8 cellular contexts compared by ENCODE assay signal in the genomic region with DNA sequence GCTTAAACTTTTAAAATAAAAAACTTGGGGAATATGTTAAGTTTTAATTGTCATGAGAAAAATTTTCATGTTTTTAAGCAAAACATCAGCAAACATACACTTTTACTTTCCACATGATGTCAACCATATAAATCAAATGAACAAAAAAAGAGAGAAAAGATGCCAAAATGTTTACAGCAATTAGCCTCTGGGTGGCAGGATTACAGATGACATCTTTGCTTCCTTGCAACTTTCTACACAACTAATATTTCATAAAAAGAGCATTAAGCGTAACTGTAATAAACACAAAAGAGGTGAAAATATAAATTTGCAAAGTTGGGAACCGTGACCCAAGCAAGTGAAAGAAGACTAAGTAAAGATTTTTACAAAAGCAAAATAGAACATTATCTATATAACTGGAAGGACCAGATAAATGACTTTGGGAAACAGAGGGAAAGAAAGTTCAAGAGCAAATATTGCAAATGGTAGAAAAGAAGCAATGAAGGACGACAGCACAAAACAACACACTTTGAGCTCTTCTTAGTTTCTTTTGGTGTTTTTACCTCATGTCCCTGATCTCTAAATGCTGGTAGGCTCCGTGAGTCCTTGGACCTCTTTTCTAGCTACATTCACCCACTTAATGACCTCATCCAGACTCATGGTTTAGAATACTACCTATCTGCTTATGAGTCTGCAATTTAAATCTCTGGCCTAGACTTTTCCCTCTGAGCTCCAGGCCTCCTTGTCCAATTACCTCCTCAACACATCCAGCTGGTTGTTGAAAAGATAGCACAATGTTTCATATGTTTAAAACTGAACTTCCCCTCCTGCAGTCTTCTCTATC. TPM values are rescaled to one million over a fixed set of nuclear protein-coding genes. Genes with fewer than 3 reads are reported as not detected.
DNase-seq lines count a peak whose midpoint lies in the region; ATAC-seq, FAIRE-seq and TF ChIP-seq lines count a peak whose summit lies in the region.

No MANE protein-coding gene starts in this region.

- no peaks in the 10 kb centered on the region for H3K27me3 ChIP-seq in SU-DHL-6 (ENCODE audit: low read length)

- H2AFZ ChIP-seq in SU-DHL-6 (ENCODE audit: low read depth, low read length, severe bottlenecking) = no peak overlapping the region

- H4K20me1 ChIP-seq in SU-DHL-6 (ENCODE audit: low read depth, low read length) = no peaks in the 10 kb centered on the region

- ATAC-seq in A549 (no peak), HG03565 (IDR thresholded peaks at IDR 0.05; ENCODE audit: unreplicated experiment) (no peak), GM18907 (IDR thresholded peaks at IDR 0.05; ENCODE audit: unreplicated experiment) (no peak)

- peak in 1 of 2 experiments; percentile 25; a peak in 3 of 5 replicates for TF ChIP-seq RAD21 in A549 (conservative IDR thresholded peaks at IDR 0.05 in 1 of 2, IDR thresholded peaks at IDR 0.05 in 1 of 2)

- POLR2A ChIA-PET in A549 (lab: Yijun Ruan, JAX) = no interaction called here

- H3K4me3 ChIP-seq in A549 (no peak overlapping the region), GM12864 (ENCODE audit: low read depth, low read length) (no peak overlapping the region), SU-DHL-6 (ENCODE audit: insufficient read depth, low read length, poor library complexity, severe bottlenecking) (no peak overlapping the region)

- peaks cover 6% of the 10 kb centered on the region; the same call in 1 of the 2 replicates for H3F3A ChIP-seq in SU-DHL-6 (ENCODE audit: insufficient read depth)

- 79% methylated on average over 4 of the region's 4 CpGs for WGBS in A549 (ENCODE audit: missing lambda C conversion rate)

- H3K4me2 ChIP-seq in A549 = no peak overlapping the region
- no peak overlapping the region for H3K4me2 ChIP-seq in SU-DHL-6 (ENCODE audit: low read depth, low read length, poor library complexity, severe bottlenecking)

- DNase-seq in A549 (ENCODE audit: low read depth in 1 of 2, low spot score in 1 of 2) (peak in 1 of 2 experiments; percentile 14), GM12864 (ENCODE audit: low read depth) (no peak), inferior parietal cortex (ENCODE audit: extremely low spot score) (peak; percentile 59), HuH-7 (ENCODE audit: low spot score) (no peak), middle frontal gyrus (ENCODE audit: extremely low spot score, low spot score) (no peak)

- no peaks in the 10 kb centered on the region for H3K4me1 ChIP-seq in A549

- no peak for TF ChIP-seq EP300 in A549 (IDR thresholded peaks at IDR 0.05)

- TF ChIP-seq POLR2A in A549 (IDR thresholded peaks at IDR 0.05; ENCODE audit: low read length) = no peak

- H3K9me2 ChIP-seq in SU-DHL-6 (replicated peaks; ENCODE audit: insufficient read depth, low read length) = no peaks in the 10 kb centered on the region

- TF ChIP-seq CTCF in A549 (IDR thresholded peaks at IDR 0.05) (peak; percentile 30; the same call in 2 of the 3 replicates), GM12864 (IDR thresholded peaks at IDR 0.05; ENCODE audit: low read depth, low read length, missing control alignments) (peak; percentile 18), SU-DHL-6 (IDR thresholded peaks at IDR 0.05; ENCODE audit: insufficient read depth, low read length, poor library complexity, severe bottlenecking) (peak; percentile 43)

- no peak overlapping the region for H3K9ac ChIP-seq in SU-DHL-6 (ENCODE audit: low read length)

- no peaks in the 10 kb centered on the region for H3K79me2 ChIP-seq in SU-DHL-6 (ENCODE audit: insufficient read depth, low read length)

- H3K27ac ChIP-seq in A549 (no peak overlapping the region), SU-DHL-6 (ENCODE audit: low read depth, low read length) (no peak overlapping the region)

- H3K9me3 ChIP-seq in A549 = no peaks in the 10 kb centered on the region
- H3K9me3 ChIP-seq in SU-DHL-6 (ENCODE audit: insufficient read depth, low read length) = no peaks in the 10 kb centered on the region

- FAIRE-seq in A549 (lab: Jason Lieb, UNC) = no peak

- peaks cover 10% of the 10 kb centered on the region; the same call in 1 of the 2 replicates for H3K36me3 ChIP-seq in SU-DHL-6 (ENCODE audit: low read length)

- CTCF ChIA-PET in A549 (lab: Yijun Ruan, JAX) = interaction anchor here (0.7 to 1.6 kb wide), 3 partner anchors 16 to 28 kb away, joined by 3 to 5 read pairs (median 4); no protein-coding TSS in a partner anchor

TF ChIP-seq in A549, 52 proteins besides CTCF, POLR2A, EP300 and RAD21:
- no peak for TF ChIP-seq JUNB (IDR thresholded peaks at IDR 0.05)
- TF ChIP-seq TFCP2L1 (CRISPR knock-in tag; IDR thresholded peaks at IDR 0.05) = no peak
- no peak for TF ChIP-seq ATOH8 (CRISPR knock-in tag; IDR thresholded peaks at IDR 0.05; ENCODE audit: low read depth)
- no peak for TF ChIP-seq HES2 (IDR thresholded peaks at IDR 0.05)
- TF ChIP-seq KDM5A (IDR thresholded peaks at IDR 0.05) = no peak
- TF ChIP-seq ZC3H11A (IDR thresholded peaks at IDR 0.05) = no peak
- TF ChIP-seq BHLHE40 (IDR thresholded peaks at IDR 0.05; ENCODE audit: low read depth, low read length) = no peak
- no peak for TF ChIP-seq HDAC2 (IDR thresholded peaks at IDR 0.05)
- no peak for TF ChIP-seq KDM1A (IDR thresholded peaks at IDR 0.05; ENCODE audit: low read depth)
- no peak for TF ChIP-seq JUN (IDR thresholded peaks at IDR 0.05)
- TF ChIP-seq SMC3 (IDR thresholded peaks at IDR 0.05) = no peak
- TF ChIP-seq SREBF2 (IDR thresholded peaks at IDR 0.05) = no peak
- no peak for TF ChIP-seq TP53 (CRISPR knock-in tag; IDR thresholded peaks at IDR 0.05)
- TF ChIP-seq CHD2 (IDR thresholded peaks at IDR 0.05; ENCODE audit: low read length, partially characterized antibody) = no peak
- no peak for TF ChIP-seq CBX8 (IDR thresholded peaks at IDR 0.05)
- no peak for TF ChIP-seq EHF (CRISPR knock-in tag; IDR thresholded peaks at IDR 0.05)

RNA-seq across cellular contexts. Expression of gene TP53BP1, which starts 9.4 kb away (rescaled TPM):
- 49.8 and 56.4 TPM in 2 replicates for polyA plus RNA-seq in A549 (2011; rRNA removed)
- polyA plus RNA-seq in A549 (2012; cell fraction: cytosol; rRNA removed) = 15.0 and 15.7 TPM in 2 replicates
- polyA plus RNA-seq in A549 (2012; cell fraction: nucleus; rRNA removed) = 23.5 and 30.8 TPM in 2 replicates
- 20.0 to 25.6 TPM (median 25.0 TPM) in 3 replicates for polyA plus RNA-seq in A549 (2017; fragmentation: RNase III; extraction: RNeasy Plus Mini Kit Qiagen cat#74134 plus additional on column Dnase treatment)
- 66.5 and 99.2 TPM in 2 replicates for polyA minus RNA-seq in A549 (2011; rRNA and poly(A)+ RNA removed)

RNA-seq across cellular contexts. Expression of gene MAP1A, which starts 33.9 kb away (rescaled TPM):
- polyA plus RNA-seq in A549 (2011; rRNA removed) = 0.43 and 0.48 TPM in 2 replicates
- polyA plus RNA-seq in A549 (2012; cell fraction: cytosol; rRNA removed) = 0.32 and 0.36 TPM in 2 replicates
- polyA plus RNA-seq in A549 (2012; cell fraction: nucleus; rRNA removed) = 0.73 and 1.0 TPM in 2 replicates
- 0.46 to 0.54 TPM (median 0.52 TPM) in 3 replicates for polyA plus RNA-seq in A549 (2017; fragmentation: RNase III; extraction: RNeasy Plus Mini Kit Qiagen cat#74134 plus additional on column Dnase treatment)
- polyA minus RNA-seq in A549 (2011; rRNA and poly(A)+ RNA removed) = 2.1 and 2.2 TPM in 2 replicates
